16 cellular contexts compared by ENCODE assay signal in the genomic region with DNA sequence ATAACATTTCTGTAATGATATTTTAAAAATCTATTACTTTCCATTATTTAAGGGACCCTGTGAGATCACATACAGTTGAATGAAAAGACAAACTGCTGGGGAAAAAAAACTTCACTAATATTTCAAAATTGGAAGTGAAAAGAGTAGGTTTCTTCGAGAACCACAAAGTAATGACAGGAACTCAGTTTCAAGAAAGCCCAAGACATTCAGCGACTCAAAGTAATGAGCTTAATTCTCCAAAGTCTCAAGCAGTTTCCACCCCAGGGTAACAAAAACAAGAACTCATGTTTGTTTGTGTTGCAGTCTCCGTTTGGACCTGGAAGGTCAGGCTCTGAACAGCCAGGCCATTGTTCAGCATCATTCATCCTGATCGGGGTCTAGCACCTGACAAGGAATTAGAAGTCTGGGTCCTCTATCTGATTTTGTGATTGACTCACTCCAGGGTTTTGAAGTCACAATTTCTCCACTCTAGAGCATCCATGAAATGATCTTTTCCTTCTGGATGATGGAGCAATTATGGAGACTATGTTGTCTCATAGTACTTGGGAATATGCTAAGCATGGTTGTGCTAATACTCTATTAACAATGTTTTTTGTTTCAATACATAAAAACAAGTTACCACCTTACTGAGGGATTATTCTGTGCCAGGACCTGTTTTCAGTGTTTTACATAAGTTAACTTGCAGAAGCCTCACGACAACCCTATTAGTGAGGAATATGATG.
A peak's percentile ranks its signal among the peaks of the same experiment; 100 is the strongest.
DNase-seq lines count a peak whose midpoint lies in the region; ATAC-seq and TF ChIP-seq lines count a peak whose summit lies in the region.
"Had no signal": no experiment of that assay in that cellular context is flagged by ENCODE, and none has a peak within 500 bp of the region (broad histone marks: within the 10 kb centered on the region; RNA-seq: fewer than 3 reads in every experiment).

No MANE protein-coding gene starts in this region.

- H3K4me1 ChIP-seq in MM.1S (ENCODE audit: low read length) (0 out of 2 replicates have a peak, but pooled peaks cover 4% of the 10 kb centered on the region), uterus (no peaks in the 10 kb centered on the region)

- H3K9me3 ChIP-seq in MM.1S (replicated peaks; ENCODE audit: insufficient read depth, low read length) (no peaks in the 10 kb centered on the region), uterus (no peaks in the 10 kb centered on the region)

- ATAC-seq in GM18867 (IDR thresholded peaks at IDR 0.05; ENCODE audit: unreplicated experiment) (peak; percentile 60), omental fat pad (ENCODE audit: low FRiP score) (no peak), GM19328 (IDR thresholded peaks at IDR 0.05; ENCODE audit: unreplicated experiment) (no peak)

- intact Hi-C loops in uterus (cut with DNase I; ENCODE audit: low total_unique reads) = no loop called here

- no peak overlapping the region for H3K27ac ChIP-seq in MM.1S (ENCODE audit: low read length)
- no peak overlapping the region for H3K27ac ChIP-seq in uterus

- H3K27me3 ChIP-seq in MM.1S (replicated peaks; ENCODE audit: insufficient read depth, low read length) (no peaks in the 10 kb centered on the region), uterus (no peaks in the 10 kb centered on the region)

- no peak for TF ChIP-seq POLR2A in uterus (IDR thresholded peaks at IDR 0.05)

- H3K36me3 ChIP-seq in MM.1S (replicated peaks; ENCODE audit: insufficient read depth, low read length) = no peaks in the 10 kb centered on the region
- H3K36me3 ChIP-seq in uterus = no peaks in the 10 kb centered on the region

- H3F3A ChIP-seq in MM.1S (ENCODE audit: insufficient read depth, low read length) = no peaks in the 10 kb centered on the region

- H3K9me2 ChIP-seq in MM.1S (replicated peaks; ENCODE audit: insufficient read depth, low read length) = no peaks in the 10 kb centered on the region

- no peaks in the 10 kb centered on the region for H4K20me1 ChIP-seq in MM.1S (ENCODE audit: insufficient read depth, low read length)

- H2AFZ ChIP-seq in MM.1S (ENCODE audit: low read length) = no peak overlapping the region

- H3K9ac ChIP-seq in MM.1S (ENCODE audit: low read length) = no peak overlapping the region

- no peaks in the 10 kb centered on the region for H3K79me2 ChIP-seq in MM.1S (ENCODE audit: low read length)

- TF ChIP-seq CTCF in MM.1S (IDR thresholded peaks at IDR 0.05; ENCODE audit: low read length) (no peak), epithelial cell of proximal tubule (conservative IDR thresholded peaks at IDR 0.05; ENCODE audit: low read depth, low read length) (no peak), omental fat pad (IDR thresholded peaks at IDR 0.05) (no peak), uterus (IDR thresholded peaks at IDR 0.05) (no peak)

- no peak overlapping the region for H3K4me3 ChIP-seq in MM.1S (ENCODE audit: low read length)
- H3K4me3 ChIP-seq in epithelial cell of proximal tubule (ENCODE audit: low read depth, low read length) = no peak overlapping the region
- no peak overlapping the region for H3K4me3 ChIP-seq in uterus

- DNase-seq in MM.1S (peak; percentile 27), epithelial cell of proximal tubule (ENCODE audit: low read depth) (peak; percentile 22), renal cortical epithelial cell (ENCODE audit: low read depth) (peak; percentile 83), omental fat pad (ENCODE audit: low spot score) (no peak), GM19240 (ENCODE audit: insufficient read length, low spot score) (no peak), uterus (no peak)
- DNase-seq: C1 segment of cervical spinal cord; CD4-positive, alpha-beta T cell; DMS79; EL; GOT3; H9; IMR-90; KBM-7 had no signal

- H3K4me2 ChIP-seq in MM.1S (ENCODE audit: low read depth, low read length) = peak overlapping the region; percentile 37; the same call in 1 of the 2 replicates

Comparison
In these comparisons a context has a peak if more than half of its experiments do, and no peak if none do; other contexts are left out.
1. DNase-seq: peak in MM.1S (single experiment), epithelial cell of proximal tubule (single experiment) and renal cortical epithelial cell (single experiment); none in omental fat pad (single experiment), GM19240 (single experiment) and uterus (0 of 2).